Comparison of ENCODE assay signal across 19 cellular contexts in genomic region chr1:9389969-9390368, GRCh38.
"Had no signal": no experiment of that assay in that cellular context is flagged by ENCODE, and none has a peak within 500 bp of the region (broad histone marks: within the 10 kb centered on the region; RNA-seq: fewer than 3 reads in every experiment).

No MANE protein-coding gene starts in this region.

- H3K27ac Mint-ChIP-seq: activated naive CD4-positive, alpha-beta T cell treated with anti-CD3 and anti-CD28 coated beads, Interleukin-2, amount 10 ng/mL, durations not matched to agents 7 days and 5 days; activated naive CD8-positive, alpha-beta T cell treated with anti-CD3 and anti-CD28 coated beads, Interleukin-2, amount 50 U/mL, for 24 hours; effector memory CD8-positive, alpha-beta T cell; immature natural killer cell; naive thymus-derived CD4-positive, alpha-beta T cell; stimulated activated naive B cell treated with anti-CD40 and anti-IgM and Interleukin-4, amounts not matched to agents 10 μg/mL and 1 μg/mL and 100 μg/mL, for 72 hours had no signal

- ATAC-seq: activated naive CD8-positive, alpha-beta T cell treated with anti-CD3 and anti-CD28 coated beads, Interleukin-2, amount 50 U/mL, for 24 hours; body of pancreas; effector memory CD8-positive, alpha-beta T cell; esophagus mucosa; left lobe of liver; naive thymus-derived CD4-positive, alpha-beta T cell; sciatic nerve; stimulated activated naive B cell treated with anti-CD40 and anti-IgM and Interleukin-4, amounts not matched to agents 10 μg/mL and 1 μg/mL and 100 μg/mL, for 72 hours had no signal

- H3K27me3 Mint-ChIP-seq: activated naive CD8-positive, alpha-beta T cell treated with anti-CD3 and anti-CD28 coated beads, Interleukin-2, amount 50 U/mL, for 24 hours had no signal

- H3K36me3 Mint-ChIP-seq: activated naive CD4-positive, alpha-beta T cell treated with anti-CD3 and anti-CD28 coated beads, Interleukin-2, amount 10 ng/mL, durations not matched to agents 7 days and 5 days; immature natural killer cell; naive thymus-derived CD4-positive, alpha-beta T cell; stimulated activated naive B cell treated with anti-CD40 and anti-IgM and Interleukin-4, amounts not matched to agents 10 μg/mL and 1 μg/mL and 100 μg/mL, for 72 hours had no signal

- H3K9me3 Mint-ChIP-seq: activated naive CD4-positive, alpha-beta T cell treated with anti-CD3 and anti-CD28 coated beads, Interleukin-2, amount 10 ng/mL, durations not matched to agents 7 days and 5 days; activated naive CD8-positive, alpha-beta T cell treated with anti-CD3 and anti-CD28 coated beads, Interleukin-2, amount 50 U/mL, for 24 hours; effector memory CD8-positive, alpha-beta T cell; immature natural killer cell; neural crest cell had no signal

- H3K4me3 Mint-ChIP-seq: activated naive CD4-positive, alpha-beta T cell treated with anti-CD3 and anti-CD28 coated beads, Interleukin-2, amount 10 ng/mL, durations not matched to agents 7 days and 5 days; activated naive CD8-positive, alpha-beta T cell treated with anti-CD3 and anti-CD28 coated beads, Interleukin-2, amount 50 U/mL, for 24 hours; effector memory CD8-positive, alpha-beta T cell; immature natural killer cell; naive thymus-derived CD4-positive, alpha-beta T cell; neural crest cell; stimulated activated naive B cell treated with anti-CD40 and anti-IgM and Interleukin-4, amounts not matched to agents 10 μg/mL and 1 μg/mL and 100 μg/mL, for 72 hours had no signal

- DNase-seq: activated CD4-positive, alpha-beta T cell treated with anti-CD3 and anti-CD28 coated beads, Interleukin-2, amount 50 U/mL, for 4 hours; activated naive CD4-positive, alpha-beta T cell treated with anti-CD3 and anti-CD28 coated beads, Interleukin-2, amount 10 ng/mL, durations not matched to agents 7 days and 5 days; activated naive CD8-positive, alpha-beta T cell treated with anti-CD3 and anti-CD28 coated beads, Interleukin-2, amount 50 U/mL, for 24 hours; body of pancreas; effector memory CD8-positive, alpha-beta T cell; foreskin melanocyte; immature natural killer cell; naive thymus-derived CD4-positive, alpha-beta T cell; small intestine; stimulated activated CD4-positive, alpha-beta T cell treated with anti-CD3 and anti-CD28 coated beads, Interleukin-15, amount 100 ng/mL, for 24 hours; stimulated activated naive B cell treated with anti-CD40 and anti-IgM and Interleukin-4, amounts not matched to agents 10 μg/mL and 1 μg/mL and 100 μg/mL, for 72 hours; T-helper 9 cell; thyroid gland had no signal

- H3K4me1 Mint-ChIP-seq: activated naive CD8-positive, alpha-beta T cell treated with anti-CD3 and anti-CD28 coated beads, Interleukin-2, amount 50 U/mL, for 24 hours; immature natural killer cell had no signal

- H3K27me3 ChIP-seq: body of pancreas, cardiac muscle cell, hepatocyte, thyroid gland had no signal

- H3K4me1 ChIP-seq: body of pancreas had no signal

- H3K36me3 ChIP-seq: cardiac muscle cell, thyroid gland had no signal

- H3K9me3 ChIP-seq: body of pancreas, thyroid gland had no signal

- H3K27ac ChIP-seq: body of pancreas, cardiac muscle cell, hepatocyte, thyroid gland had no signal

- H3K4me3 ChIP-seq: body of pancreas, cardiac muscle cell, hepatocyte, thyroid gland had no signal
